23 cellular contexts compared by ENCODE assay signal in genomic region chr1:191530928-191531327, GRCh38.
"Had no signal": no experiment of that assay in that cellular context is flagged by ENCODE, and none has a peak within 500 bp of the region (broad histone marks: within the 10 kb centered on the region; RNA-seq: fewer than 3 reads in every experiment).

No MANE protein-coding gene starts in this region.

- DNase-seq: hypothalamus; immature natural killer cell; kidney; left ventricle myocardium inferior; midbrain; mucosa of descending colon; naive thymus-derived CD4-positive, alpha-beta T cell; ovary; right lobe of liver; stimulated activated CD4-positive, alpha-beta T cell treated with anti-CD3 and anti-CD28 coated beads, Interleukin-1b, Interleukin-23, amount 100 ng/mL, for 48 hours; stimulated activated CD4-positive, alpha-beta T cell treated with anti-CD3 and anti-CD28 coated beads, Interleukin-2, amount 100 ng/mL, for 48 hours; stimulated activated CD4-positive, alpha-beta T cell treated with anti-CD3 and anti-CD28 coated beads, Interleukin-4, amount 100 ng/mL, for 4 hours; stimulated activated CD8-positive, alpha-beta memory T cell treated with anti-CD3 and anti-CD28 coated beads, Interleukin-4, amount 100 ng/mL, for 48 hours; stimulated activated naive CD4-positive, alpha-beta T cell treated with Interleukin-2 at 50 U/mL for 16 hours; stimulated activated naive CD8-positive, alpha-beta T cell treated with anti-CD3 and anti-CD28 coated beads, Interleukin-15, amount 100 ng/mL, for 72 hours; substantia nigra; transverse colon; upper lobe of left lung had no signal

- H3K4me2 ChIP-seq: smooth muscle cell had no signal

- FAIRE-seq: islet of Langerhans, kidney had no signal

- H3K9me3 ChIP-seq: mucosa of descending colon, ovary, right atrium auricular region, right lobe of liver, transverse colon, upper lobe of left lung, vagina had no signal

- H3K4me1 ChIP-seq: left ventricle myocardium inferior, right atrium auricular region, right lobe of liver, transverse colon, upper lobe of left lung, vagina had no signal

- H3K36me3 ChIP-seq: left ventricle myocardium inferior, ovary, right atrium auricular region, right lobe of liver, transverse colon, upper lobe of left lung, vagina had no signal

- H3K27ac ChIP-seq: left ventricle myocardium inferior, ovary, right atrium auricular region, right lobe of liver, transverse colon, upper lobe of left lung, vagina had no signal

- H3K4me3 ChIP-seq: left ventricle myocardium inferior, lung, mucosa of descending colon, ovary, right atrium auricular region, right lobe of liver, smooth muscle cell, transverse colon, upper lobe of left lung, vagina had no signal

- H3K27me3 ChIP-seq: ovary, right atrium auricular region, right lobe of liver, transverse colon, upper lobe of left lung, vagina had no signal
